Comparison of ENCODE assay signal across 12 cellular contexts in genomic region chr11:2882681-2883110, GRCh38. TPM values are rescaled to one million over a fixed set of nuclear protein-coding genes. Genes with fewer than 3 reads are reported as not detected.
DNase-seq lines count a peak whose midpoint lies in the region; ATAC-seq and TF ChIP-seq lines count a peak whose summit lies in the region.
"Had no signal": no experiment of that assay in that cellular context is flagged by ENCODE, and none has a peak within 500 bp of the region (broad histone marks: within the 10 kb centered on the region; RNA-seq: fewer than 3 reads in every experiment).

No MANE protein-coding gene starts in this region.

- peaks cover 41% of the 10 kb centered on the region for H3K4me1 Mint-ChIP-seq in mesothelial cell of epicardium
- H3K4me1 Mint-ChIP-seq in stimulated activated naive B cell treated with anti-CD40 and anti-IgM and Interleukin-4, amounts not matched to agents 10 μg/mL and 1 μg/mL and 100 μg/mL, for 72 hours: peaks cover 5 to 18% of the 10 kb centered on the region in 2 donors

- no peak overlapping the region for H3K4ac ChIP-seq in IMR-90 (ENCODE audit: low read depth, low read length)

- H3K79me1 ChIP-seq in IMR-90 (ENCODE audit: low read depth in 1 of 2, low read length in 2 of 2): peaks cover 0 to 3% of the 10 kb centered on the region in 2 experiments; a peak in 1 of 4 replicates

- CTCF ChIA-PET in IMR-90 (lab: Yijun Ruan, JAX): interaction anchor here (1.2 to 11.0 kb wide), 3 partner anchors 9 to 350 kb away, joined by 3 to 116 read pairs (median 3); no protein-coding TSS in a partner anchor

- intact Hi-C loops in IMR-90 (cut with micrococcal nuclease): no loop called here

- H2BK5ac ChIP-seq in IMR-90 (ENCODE audit: low read depth, low read length, poor library complexity, severe bottlenecking): no peak overlapping the region

- no peak overlapping the region for H2AK5ac ChIP-seq in IMR-90 (ENCODE audit: low read depth, low read length)

- no peak for ATAC-seq in IMR-90 (ENCODE audit: low read depth)
- ATAC-seq in stimulated activated naive B cell treated with anti-CD40 and anti-IgM and Interleukin-4, amounts not matched to agents 10 μg/mL and 1 μg/mL and 100 μg/mL, for 72 hours (replicated peaks): no peak
- ATAC-seq: pancreas had no signal

- no peaks in the 10 kb centered on the region for H3K27me3 Mint-ChIP-seq in mesothelial cell of epicardium (ENCODE audit: low read depth)
- peaks cover 21 to 47% of the 10 kb centered on the region in 2 donors for H3K27me3 Mint-ChIP-seq in stimulated activated naive B cell treated with anti-CD40 and anti-IgM and Interleukin-4, amounts not matched to agents 10 μg/mL and 1 μg/mL and 100 μg/mL, for 72 hours

- POLR2A ChIA-PET in IMR-90 (lab: Charles Lee; ENCODE audit: unreplicated experiment): no interaction called here

- H3K36me3 Mint-ChIP-seq in mesothelial cell of epicardium: peaks cover 17% of the 10 kb centered on the region
- H3K36me3 Mint-ChIP-seq in stimulated activated naive B cell treated with anti-CD40 and anti-IgM and Interleukin-4, amounts not matched to agents 10 μg/mL and 1 μg/mL and 100 μg/mL, for 72 hours: no peaks in the 10 kb centered on the region
- H3K36me3 Mint-ChIP-seq: activated CD4-positive, alpha-beta memory T cell treated with anti-CD3 and anti-CD28 coated beads for 36 hours had no signal

- no peak overlapping the region for H2AFZ ChIP-seq in IMR-90 (replicated peaks; ENCODE audit: low read length, poor library complexity)

- H2BK120ac ChIP-seq in IMR-90 (ENCODE audit: low read depth, low read length): no peak overlapping the region

- dilution Hi-C loops in IMR-90 (cut with HindIII; ENCODE audit: low sequenced_read_pairs, unreplicated experiment): no loop called here

- peaks cover 12% of the 10 kb centered on the region for H4K20me1 ChIP-seq in IMR-90 (ENCODE audit: insufficient read depth, low read length)

- H3K9me3 ChIP-seq in IMR-90 (ENCODE audit: control insufficient read depth, insufficient read depth, low read length) (peaks cover 6% of the 10 kb centered on the region), BE2C (peaks cover 5% of the 10 kb centered on the region; the same call in 1 of the 2 replicates)
- H3K9me3 ChIP-seq: pancreas had no signal

- no peak overlapping the region for H3K9ac ChIP-seq in IMR-90 (ENCODE audit: low read depth, low read length)

- peak overlapping the region; percentile 73 for H3K4me3 Mint-ChIP-seq in mesothelial cell of epicardium
- H3K4me3 Mint-ChIP-seq in stimulated activated naive B cell treated with anti-CD40 and anti-IgM and Interleukin-4, amounts not matched to agents 10 μg/mL and 1 μg/mL and 100 μg/mL, for 72 hours: peak overlapping the region; percentile 61 to 66

- peak overlapping the region; percentile 35 for H2AK9ac ChIP-seq in IMR-90 (replicated peaks; ENCODE audit: low read depth, low read length, poor library complexity)

- H3K36me3 ChIP-seq in IMR-90 (ENCODE audit: control insufficient read depth, insufficient read depth, low read length): peaks cover 7% of the 10 kb centered on the region; the same call in 1 of the 2 replicates
- H3K36me3 ChIP-seq in BE2C: no peaks in the 10 kb centered on the region
- H3K36me3 ChIP-seq: pancreas had no signal

- H3K9me1 ChIP-seq in IMR-90 (ENCODE audit: insufficient read depth, low read length): no peaks in the 10 kb centered on the region; the same call in 1 of the 2 replicates

- TF ChIP-seq RAD21 in IMR-90 (IDR thresholded peaks at IDR 0.05; ENCODE audit: low read length): no peak

- H2BK15ac ChIP-seq in IMR-90 (ENCODE audit: low read depth, low read length): no peak overlapping the region

- H4K91ac ChIP-seq in IMR-90 (ENCODE audit: insufficient read depth, low read depth, low read length): no peak overlapping the region

- H4K5ac ChIP-seq in IMR-90 (ENCODE audit: low read depth, low read length): no peak overlapping the region

- H3K4me2 ChIP-seq in IMR-90 (ENCODE audit: low read depth, low read length): no peak overlapping the region; the same call in 1 of the 2 replicates

- H3K56ac ChIP-seq in IMR-90 (ENCODE audit: extremely low read depth, insufficient read depth, low read length): no peak overlapping the region

- H3K4me1 ChIP-seq in IMR-90 (ENCODE audit: control insufficient read depth, insufficient read depth, low read length) (peaks cover 4% of the 10 kb centered on the region; the same call in 1 of the 2 replicates), BE2C (no peaks in the 10 kb centered on the region)
- H3K4me1 ChIP-seq: pancreas had no signal

- DNase-seq in IMR-90: no peak
- DNase-seq in astrocyte of the cerebellum (ENCODE audit: low read depth): no peak
- no peak for DNase-seq in mesothelial cell of epicardium (ENCODE audit: low spot score in 2 of 2, unreplicated experiment in 2 of 2)
- DNase-seq in stimulated activated naive B cell treated with anti-CD40 and anti-IgM and Interleukin-4, amounts not matched to agents 10 μg/mL and 1 μg/mL and 100 μg/mL, for 72 hours: no peak
- DNase-seq in BE2C: no peak
- no peak for DNase-seq in NCI-H146 treated with DMSO at 0.1 percent for 48 hours (lab: John Stamatoyannopoulos, UW; ENCODE audit: unreplicated experiment)
- no peak for DNase-seq in activated gamma-delta T cell (lab: John Stamatoyannopoulos, UW)
- DNase-seq: activated CD4-positive, alpha-beta memory T cell treated with anti-CD3 and anti-CD28 coated beads for 36 hours; amygdala; DMS53; NCI-H1092 treated with DMSO at 0.1 percent for 48 hours had no signal

- BruUV-seq in IMR-90 (replicated peaks; lab: Mats Ljungman, UMichigan): no TSS peak

- H3K23ac ChIP-seq in IMR-90 (ENCODE audit: low read depth, low read length): no peak overlapping the region

- H3K4me3 ChIP-seq in IMR-90 (ENCODE audit: insufficient read depth, low read depth, low read length) (no peak overlapping the region), astrocyte of the cerebellum (ENCODE audit: low read depth, low read length) (peak overlapping the region; percentile 64), BE2C (ENCODE audit: low read depth, low read length) (no peak overlapping the region)

- H4K8ac ChIP-seq in IMR-90 (ENCODE audit: low read depth in 2 of 2, low read length in 2 of 2): no peak overlapping the region

- H3K27me3 ChIP-seq in IMR-90 (ENCODE audit: control insufficient read depth, insufficient read depth, low read length) (peaks cover 2% of the 10 kb centered on the region; the same call in 1 of the 2 replicates), BE2C (peaks cover 16% of the 10 kb centered on the region)
- H3K27me3 ChIP-seq: pancreas had no signal

- H3K14ac ChIP-seq in IMR-90 (replicated peaks; ENCODE audit: low read depth, low read length): no peak overlapping the region

- TF ChIP-seq CTCF in IMR-90 (conservative IDR thresholded peaks at IDR 0.05; ENCODE audit: low read depth, low read length) (no peak), astrocyte of the cerebellum (IDR thresholded peaks at IDR 0.05; ENCODE audit: low read depth, low read length, missing control alignments) (no peak), mesothelial cell of epicardium (IDR thresholded peaks at IDR 0.05; ENCODE audit: unreplicated experiment) (no peak), BE2C (IDR thresholded peaks at IDR 0.05; ENCODE audit: low read depth, low read length) (no peak)

- H3K9me3 Mint-ChIP-seq in mesothelial cell of epicardium: no peaks in the 10 kb centered on the region
- H3K9me3 Mint-ChIP-seq in stimulated activated naive B cell treated with anti-CD40 and anti-IgM and Interleukin-4, amounts not matched to agents 10 μg/mL and 1 μg/mL and 100 μg/mL, for 72 hours: no peaks in the 10 kb centered on the region
- H3K9me3 Mint-ChIP-seq: activated CD4-positive, alpha-beta memory T cell treated with anti-CD3 and anti-CD28 coated beads for 36 hours had no signal

- no peak overlapping the region for H3K27ac ChIP-seq in IMR-90 (ENCODE audit: insufficient read depth, low read length)
- H3K27ac ChIP-seq: pancreas had no signal

- peak overlapping the region; percentile 67 for H3K27ac Mint-ChIP-seq in mesothelial cell of epicardium
- peak overlapping the region; percentile 42 for H3K27ac Mint-ChIP-seq in stimulated activated naive B cell treated with anti-CD40 and anti-IgM and Interleukin-4, amounts not matched to agents 10 μg/mL and 1 μg/mL and 100 μg/mL, for 72 hours
- H3K27ac Mint-ChIP-seq: activated CD4-positive, alpha-beta memory T cell treated with anti-CD3 and anti-CD28 coated beads for 36 hours had no signal

- no peak overlapping the region for H2BK20ac ChIP-seq in IMR-90 (ENCODE audit: low read depth, low read length)

- H3K18ac ChIP-seq in IMR-90 (ENCODE audit: low read depth, low read length): no peak overlapping the region

- 100% methylated on average over 1 of the region's 5 CpGs; no CpG with 5 or more reads in 1 of the 2 experiments for WGBS in IMR-90 (ENCODE audit: extremely low coverage in 2 of 2, insufficient read length in 1 of 2), 2 experiments

- in situ Hi-C loops in IMR-90 (cut with MboI; ENCODE audit: low sequenced_read_pairs) (loop anchor here (25.0 kb wide), 1 partner anchor 695 kb away; no protein-coding TSS in a partner anchor), astrocyte of the cerebellum (cut with HindIII; ENCODE audit: low sequenced_read_pairs) (no loop called here)

- no peak for TF ChIP-seq POLR2A in IMR-90 (IDR thresholded peaks at IDR 0.05; ENCODE audit: low read depth, low read length)

TF ChIP-seq in IMR-90, 13 proteins besides CTCF, POLR2A, EP300 and RAD21 (continues in another document):
- TF ChIP-seq BHLHE40 (IDR thresholded peaks at IDR 0.05; ENCODE audit: low read depth, low read length) (no peak), FOS (IDR thresholded peaks at IDR 0.05; ENCODE audit: low read depth, low read length) (no peak), MAZ (IDR thresholded peaks at IDR 0.05; ENCODE audit: borderline replicate concordance, low read depth, low read length) (no peak), MXI1 (IDR thresholded peaks at IDR 0.05; ENCODE audit: borderline replicate concordance, low read depth, low read length) (no peak), MAFK (IDR thresholded peaks at IDR 0.05; ENCODE audit: low read depth, low read length) (no peak)

RNA-seq across cellular contexts. Expression of gene CDKN1C, which starts 2.9 kb away (rescaled TPM):
- total RNA-seq in IMR-90 (2012; rRNA removed): 1.6 and 2.2 TPM in 2 replicates
- polyA plus RNA-seq in IMR-90 (2012; rRNA removed): 3.0 and 3.7 TPM in 2 replicates
- 3.6 and 6.4 TPM in 2 replicates for polyA plus RNA-seq in IMR-90 (2012; cell fraction: cytosol; rRNA removed)
- 5.3 and 8.9 TPM in 2 replicates for polyA plus RNA-seq in IMR-90 (2012; cell fraction: nucleus; rRNA removed; ENCODE audit: low replicate concordance)
- total RNA-seq in mesothelial cell of epicardium: 132 to 148 TPM (median 146 TPM) in 3 replicates
- 3.6 TPM for polyA plus RNA-seq in BE2C (2012; ENCODE audit: insufficient read depth, insufficient read length, low read depth)

RNA-seq across cellular contexts. Expression of gene PHLDA2, which starts 46.5 kb away (rescaled TPM):
- 3.8 and 4.4 TPM in 2 replicates for total RNA-seq in IMR-90 (2012; rRNA removed)
- 89.0 and 154 TPM in 2 replicates for polyA plus RNA-seq in IMR-90 (2012; rRNA removed)
- 190 and 339 TPM in 2 replicates for polyA plus RNA-seq in IMR-90 (2012; cell fraction: cytosol; rRNA removed)
- 56.3 and 191 TPM in 2 replicates for polyA plus RNA-seq in IMR-90 (2012; cell fraction: nucleus; rRNA removed; ENCODE audit: low replicate concordance)
- total RNA-seq in mesothelial cell of epicardium: 1.3 to 1.9 TPM (median 1.5 TPM) in 3 replicates
- polyA plus RNA-seq in BE2C (2012; ENCODE audit: insufficient read depth, insufficient read length, low read depth): not detected

Comparison
In these comparisons a context has a peak if more than half of its experiments do, and no peak if none do; other contexts are left out.
1. RNA of gene CDKN1C, which starts 2.9 kb away (total RNA-seq): 132 to 148 TPM in mesothelial cell of epicardium; 1.6 to 2.2 TPM in IMR-90; every median in the first group is over 10 times any median in the second.